Comparison of ENCODE assay signal across 24 cellular contexts in the genomic region with DNA sequence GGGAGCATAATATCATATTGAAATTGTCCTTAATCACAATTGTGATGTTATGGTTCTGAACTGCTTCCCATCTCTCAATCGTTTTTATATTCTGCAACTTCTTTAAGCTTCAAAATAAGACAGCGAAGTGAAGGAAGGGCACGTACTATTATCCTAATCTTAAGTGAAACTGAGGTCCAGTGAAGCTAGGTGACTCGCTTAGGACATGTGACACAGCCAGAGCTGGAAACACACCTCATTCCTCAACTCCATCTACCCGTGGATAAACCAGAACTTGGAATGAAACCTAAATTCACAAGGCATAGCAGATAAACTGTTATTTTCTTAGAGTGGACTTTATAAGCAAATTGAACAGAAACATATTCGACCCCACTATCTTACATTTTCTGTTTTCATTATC.
"Had no signal": no experiment of that assay in that cellular context is flagged by ENCODE, and none has a peak within 500 bp of the region (broad histone marks: within the 10 kb centered on the region; RNA-seq: fewer than 3 reads in every experiment).

No MANE protein-coding gene starts in this region.

- H3K4me1 ChIP-seq: pancreas, prostate gland, right lobe of liver, sigmoid colon, stomach, tibial artery, transverse colon, upper lobe of right lung, uterus had no signal

- H3K27me3 ChIP-seq: neutrophil, pancreas, right lobe of liver, sigmoid colon, stomach, transverse colon, upper lobe of right lung, uterus had no signal

- H3K4me3 ChIP-seq: pancreas, prostate gland, right lobe of liver, sigmoid colon, stomach, thoracic aorta, tibial artery, transverse colon, upper lobe of right lung, uterus had no signal

- H3K27ac ChIP-seq: neutrophil, pancreas, prostate gland, right lobe of liver, sigmoid colon, stomach, thoracic aorta, tibial artery, transverse colon, upper lobe of right lung, uterus had no signal

- H3K36me3 ChIP-seq: neutrophil, pancreas, prostate gland, right lobe of liver, sigmoid colon, stomach, thoracic aorta, tibial artery, transverse colon, upper lobe of right lung, uterus had no signal

- ATAC-seq: naive thymus-derived CD8-positive, alpha-beta T cell; natural killer cell treated with Interleukin-12 subunit alpha and Interleukin-12 subunit beta and Interleukin-15 and Interleukin-18, amount 100 ng/mL, for 72 hours; pancreas; right cardiac atrium; right lobe of liver; stimulated activated effector memory CD8-positive, alpha-beta T cell treated with anti-CD3 and anti-CD28 coated beads, Interleukin-12 subunit alpha, Interleukin-12 subunit beta, amount 100 ng/mL, for 72 hours; stimulated activated naive B cell treated with anti-CD40 and anti-IgM and Interleukin-4, amounts not matched to agents 10 μg/mL and 1 μg/mL and 100 μg/mL, for 72 hours; upper lobe of right lung had no signal

- DNase-seq: naive thymus-derived CD8-positive, alpha-beta T cell; nephron progenitor cell; nucleus accumbens; pancreas; right cardiac atrium; right lobe of liver; sigmoid colon; small intestine; stimulated activated CD4-positive, alpha-beta T cell treated with anti-CD3 and anti-CD28 coated beads, Interleukin-15, amount 100 ng/mL, for 24 hours; stimulated activated CD4-positive, alpha-beta T cell treated with anti-CD3 and anti-CD28 coated beads, Interleukin-2, amount 100 ng/mL, for 24 hours; stimulated activated CD4-positive, alpha-beta T cell treated with anti-CD3 and anti-CD28 coated beads, Interleukin-2, amount 100 ng/mL, for 48 hours; stimulated activated CD4-positive, alpha-beta T cell treated with anti-CD3 and anti-CD28 coated beads, Interleukin-4, amount 100 ng/mL, for 24 hours; stimulated activated naive B cell treated with anti-CD40 and anti-IgM and Interleukin-4, amounts not matched to agents 10 μg/mL and 1 μg/mL and 100 μg/mL, for 72 hours; stimulated activated naive CD4-positive, alpha-beta T cell treated with Interleukin-2 at 50 U/mL for 16 hours; stomach; tibial artery; transverse colon; upper lobe of right lung; uterus had no signal

- H3K9me3 ChIP-seq: neutrophil, pancreas, prostate gland, right lobe of liver, sigmoid colon, stomach, thoracic aorta, tibial artery, transverse colon, upper lobe of right lung, uterus had no signal
